11 cellular contexts compared by ENCODE assay signal in genomic region chr1:209456878-209457277, GRCh38.
DNase-seq lines count a peak whose midpoint lies in the region; ATAC-seq and TF ChIP-seq lines count a peak whose summit lies in the region.
"Had no signal": no experiment of that assay in that cellular context is flagged by ENCODE, and none has a peak within 500 bp of the region (broad histone marks: within the 10 kb centered on the region; RNA-seq: fewer than 3 reads in every experiment).

No MANE protein-coding gene starts in this region.

- H3K4me3 ChIP-seq in upper lobe of right lung = no peak overlapping the region

- in situ Hi-C loops in GM13977 (cut with MboI; ENCODE audit: low pct_unique_long_range_greater_than_20kb, low sequenced_read_pairs, unreplicated experiment) = no loop called here

- H3K27ac ChIP-seq in upper lobe of right lung = no peak overlapping the region

- H3K27me3 ChIP-seq in upper lobe of right lung = no peaks in the 10 kb centered on the region

- H3K36me3 Mint-ChIP-seq in glutamatergic neuron (ENCODE audit: unreplicated experiment) = peaks cover 5% of the 10 kb centered on the region

- no peaks in the 10 kb centered on the region for H3K36me3 ChIP-seq in upper lobe of right lung

- H3K9me3 Mint-ChIP-seq in glutamatergic neuron (ENCODE audit: unreplicated experiment) = peaks cover 9% of the 10 kb centered on the region

- TF ChIP-seq CTCF in glutamatergic neuron (IDR thresholded peaks at IDR 0.05; ENCODE audit: partially characterized antibody, unreplicated experiment) = no peak
- no peak for TF ChIP-seq CTCF in upper lobe of right lung (IDR thresholded peaks at IDR 0.05)
- TF ChIP-seq CTCF in GM13977 (IDR thresholded peaks at IDR 0.05; ENCODE audit: extremely low read depth, insufficient read depth, missing control alignments) = no peak

- peak overlapping the region; percentile 95 for H3K27ac Mint-ChIP-seq in glutamatergic neuron (ENCODE audit: unreplicated experiment)
- H3K27ac Mint-ChIP-seq: activated CD8-positive, alpha-beta T cell treated with anti-CD3 and anti-CD28 coated beads, Interleukin-2, amount 10 ng/mL, durations not matched to agents 7 days and 5 days had no signal

- DNase-seq in left ventricle myocardium superior (no peak), cardiac septum (ENCODE audit: low spot score) (no peak), NCI-H345 (lab: John Stamatoyannopoulos, UW) (peak; percentile 60), glutamatergic neuron (no peak), upper lobe of right lung (no peak), dedifferentiated amniotic fluid mesenchymal stem cell (ENCODE audit: extremely low spot score) (no peak), GM13977 (ENCODE audit: low spot score) (no peak)
- DNase-seq in activated effector memory CD4-positive, alpha-beta T cell treated with Interleukin-2 at 50 U/mL for 16 hours = no peak
- DNase-seq: activated CD8-positive, alpha-beta T cell treated with anti-CD3 and anti-CD28 coated beads, Interleukin-2, amount 10 ng/mL, durations not matched to agents 7 days and 5 days; NK-92 treated with Interleukin-12 subunit alpha and Interleukin-12 subunit beta, amount 100 ng/mL, for 24 hours; stimulated activated CD4-positive, alpha-beta T cell treated with anti-CD3 and anti-CD28 coated beads, Interleukin-12 subunit alpha, Interleukin-12 subunit beta, amount 100 ng/mL, for 4 hours had no signal

- H3K27me3 Mint-ChIP-seq in glutamatergic neuron (ENCODE audit: unreplicated experiment) = peaks cover 3% of the 10 kb centered on the region

- ATAC-seq in left ventricle myocardium superior = peak; percentile 49
- peak; percentile 76 for ATAC-seq in upper lobe of right lung
- ATAC-seq: activated CD8-positive, alpha-beta T cell treated with anti-CD3 and anti-CD28 coated beads, Interleukin-2, amount 10 ng/mL, durations not matched to agents 7 days and 5 days had no signal

- no peaks in the 10 kb centered on the region for H3K9me3 ChIP-seq in upper lobe of right lung

- intact Hi-C loops in left ventricle myocardium superior (cut with micrococcal nuclease) (no loop called here), cardiac septum (cut with DNase I) (no loop called here), upper lobe of right lung (cut with DNase I) (no loop called here)

- H3K4me1 ChIP-seq in upper lobe of right lung = peaks cover 7% of the 10 kb centered on the region

- H3K4me1 Mint-ChIP-seq in glutamatergic neuron (ENCODE audit: low read depth, unreplicated experiment) = peaks cover 44% of the 10 kb centered on the region

- peak overlapping the region; percentile 79 for H3K4me3 Mint-ChIP-seq in glutamatergic neuron (ENCODE audit: unreplicated experiment)
- H3K4me3 Mint-ChIP-seq: activated CD8-positive, alpha-beta T cell treated with anti-CD3 and anti-CD28 coated beads, Interleukin-2, amount 10 ng/mL, durations not matched to agents 7 days and 5 days had no signal
